Comparison of ENCODE assay signal across 14 cellular contexts in genomic region chr6:20699402-20699801, GRCh38.
DNase-seq lines count a peak whose midpoint lies in the region; ATAC-seq and TF ChIP-seq lines count a peak whose summit lies in the region.
"Had no signal": no experiment of that assay in that cellular context is flagged by ENCODE, and none has a peak within 500 bp of the region (broad histone marks: within the 10 kb centered on the region; RNA-seq: fewer than 3 reads in every experiment).

No MANE protein-coding gene starts in this region.

- intact Hi-C loops in mucosa of descending colon (cut with DNase I, micrococcal nuclease): no loop called here

- no peak overlapping the region for H3K27ac ChIP-seq in KMS-11
- H3K27ac ChIP-seq in VCaP: peak overlapping the region; percentile 34
- no peak overlapping the region for H3K27ac ChIP-seq in effector memory CD4-positive, alpha-beta T cell (ENCODE audit: insufficient read depth, low read length, poor library complexity, severe bottlenecking)
- H3K27ac ChIP-seq: C4-2B, colonic mucosa, HL-60, neutrophil had no signal

- no peaks in the 10 kb centered on the region for H3K79me2 ChIP-seq in KMS-11 (ENCODE audit: insufficient read depth, low read depth)

- no peak overlapping the region for H3K4me3 ChIP-seq in KMS-11 (IDR thresholded peaks at IDR 0.05; ENCODE audit: insufficient read depth, low read depth, low read length)
- no peak overlapping the region for H3K4me3 ChIP-seq in mucosa of descending colon
- no peak overlapping the region for H3K4me3 ChIP-seq in effector memory CD4-positive, alpha-beta T cell (ENCODE audit: insufficient read depth, low read depth, low read length, poor library complexity, severe bottlenecking)
- H3K4me3 ChIP-seq: colonic mucosa had no signal

- H3K36me3 ChIP-seq in KMS-11 (ENCODE audit: insufficient read depth) (no peaks in the 10 kb centered on the region), mucosa of descending colon (ENCODE audit: low read depth) (no peaks in the 10 kb centered on the region)
- H3K36me3 ChIP-seq in effector memory CD4-positive, alpha-beta T cell (ENCODE audit: control insufficient read depth, insufficient read depth, low read length): no peaks in the 10 kb centered on the region
- H3K36me3 ChIP-seq: colonic mucosa, neutrophil had no signal

- peaks cover 55% of the 10 kb centered on the region for H3K4me1 ChIP-seq in KMS-11 (ENCODE audit: low read depth, poor library complexity, severe bottlenecking)
- peaks cover 2% of the 10 kb centered on the region for H3K4me1 ChIP-seq in mucosa of descending colon (ENCODE audit: low read depth)
- no peaks in the 10 kb centered on the region for H3K4me1 ChIP-seq in effector memory CD4-positive, alpha-beta T cell (ENCODE audit: control insufficient read depth, insufficient read depth, low read length, poor library complexity, severe bottlenecking)
- H3K4me1 ChIP-seq: colonic mucosa had no signal

- H3K9me3 ChIP-seq in mucosa of descending colon: no peaks in the 10 kb centered on the region
- no peaks in the 10 kb centered on the region for H3K9me3 ChIP-seq in effector memory CD4-positive, alpha-beta T cell (ENCODE audit: control insufficient read depth, low read length)
- H3K9me3 ChIP-seq: colonic mucosa, neutrophil had no signal

- no peak for TF ChIP-seq POLR2A in erythroblast (IDR thresholded peaks at IDR 0.05; ENCODE audit: low read length)

- DNase-seq in NCI-H2171 (lab: John Stamatoyannopoulos, UW) (peak; percentile 92), mucosa of descending colon (peak in 1 of 3 donors; percentile 42), Kasumi-1 (lab: John Stamatoyannopoulos, UW) (no peak), erythroblast (lab: John Stamatoyannopoulos, UW) (no peak)
- DNase-seq in effector memory CD4-positive, alpha-beta T cell: no peak
- DNase-seq: activated T-cell treated with anti-CD3 and anti-CD28 coated beads, Interleukin-2, amount 50 U/mL, for 1 hour; colonic mucosa; T-cell had no signal

- peak; percentile 81 for ATAC-seq in mucosa of descending colon
- ATAC-seq in HG02885 (IDR thresholded peaks at IDR 0.05; ENCODE audit: poor library complexity, unreplicated experiment): no peak
- ATAC-seq: T-cell had no signal

- no peaks in the 10 kb centered on the region for H4K20me1 ChIP-seq in KMS-11 (ENCODE audit: insufficient read depth)

- peak overlapping the region; percentile 0; the same call in 1 of the 2 replicates for H3K4me2 ChIP-seq in KMS-11

- H2AFZ ChIP-seq in KMS-11 (ENCODE audit: low read depth): no peak overlapping the region

- H3K9ac ChIP-seq in KMS-11: no peak overlapping the region

- TF ChIP-seq CTCF in KMS-11 (conservative IDR thresholded peaks at IDR 0.05; ENCODE audit: low read depth, low read length) (no peak), VCaP (conservative IDR thresholded peaks at IDR 0.05) (no peak), mucosa of descending colon (IDR thresholded peaks at IDR 0.05) (no peak)

- no peaks in the 10 kb centered on the region for H3K27me3 ChIP-seq in KMS-11 (ENCODE audit: insufficient read depth, low read depth)
- no peaks in the 10 kb centered on the region for H3K27me3 ChIP-seq in effector memory CD4-positive, alpha-beta T cell (replicated peaks; ENCODE audit: control insufficient read depth, insufficient read depth, low read length, poor library complexity, severe bottlenecking)
- H3K27me3 ChIP-seq: colonic mucosa, neutrophil had no signal
